In genomic region chr15:66477011-66477410, GRCh38 we compare ENCODE assay signal across 19 cellular contexts. TPM values are rescaled to one million over a fixed set of nuclear protein-coding genes. Genes with fewer than 3 reads are reported as not detected.
A peak's percentile ranks its signal among the peaks of the same experiment; 100 is the strongest.
DNase-seq lines count a peak whose midpoint lies in the region; ATAC-seq and TF ChIP-seq lines count a peak whose summit lies in the region.
"Had no signal": no experiment of that assay in that cellular context is flagged by ENCODE, and none has a peak within 500 bp of the region (broad histone marks: within the 10 kb centered on the region; RNA-seq: fewer than 3 reads in every experiment).

No MANE protein-coding gene starts in this region.

- H3K79me2 ChIP-seq in H9 (ENCODE audit: insufficient read depth, low read length): no peaks in the 10 kb centered on the region

- no peak overlapping the region for H3K4me3 Mint-ChIP-seq in CD14-positive monocyte
- H3K4me3 Mint-ChIP-seq in H9: no peak overlapping the region
- H3K4me3 Mint-ChIP-seq: activated T-cell treated with anti-CD3 and anti-CD28 coated beads, Interleukin-2, amount 50 U/mL, for 72 hours; dendritic cell treated with granulocyte-macrophage colony-stimulating factor and Interleukin-4, amounts not matched to agents 40 ng/mL and 50 ng/mL, for 4 days had no signal

- H3T11ph ChIP-seq in H9 (ENCODE audit: low read length): no peak overlapping the region

- H2AK5ac ChIP-seq in H9 (ENCODE audit: insufficient read length, low read length): no peak overlapping the region

- no peak overlapping the region for H2BK5ac ChIP-seq in H9 (ENCODE audit: insufficient read length, low read length)

- no peak for ATAC-seq in foreskin keratinocyte
- no peak for ATAC-seq in GM18498 (IDR thresholded peaks at IDR 0.05; ENCODE audit: unreplicated experiment)
- ATAC-seq: activated T-cell treated with anti-CD3 and anti-CD28 coated beads, Interleukin-2, amount 50 U/mL, for 72 hours; left colon had no signal

- no peak overlapping the region for H4K91ac ChIP-seq in H9 (ENCODE audit: insufficient read length, low read depth, low read length)

- no peak overlapping the region for H3K9ac ChIP-seq in H9 (ENCODE audit: extremely low read depth, insufficient read length, low read length)
- H3K9ac ChIP-seq: BLaER1 treated with 17β-estradiol and CSF1 and Interleukin-3, amounts not matched to agents 10 nM and 100 nM; KMS-11 had no signal

- H3K27ac ChIP-seq in H9 (ENCODE audit: insufficient read length, low read depth, low read length) (no peak overlapping the region), foreskin keratinocyte (no peak overlapping the region)
- H3K27ac ChIP-seq: esophagus squamous epithelium, KMS-11, prostate gland, suprapubic skin had no signal

- H3K4ac ChIP-seq in H9 (ENCODE audit: low read depth, low read length): no peak overlapping the region

- H2BK20ac ChIP-seq in H9 (ENCODE audit: low read depth, low read length, poor library complexity, severe bottlenecking): no peak overlapping the region

- H2BK15ac ChIP-seq in H9 (ENCODE audit: low read depth, low read length): no peak overlapping the region

- H3K4me1 Mint-ChIP-seq in CD14-positive monocyte: peaks cover 14% of the 10 kb centered on the region
- H3K4me1 Mint-ChIP-seq in H9: peaks cover 56 to 58% of the 10 kb centered on the region in 2 experiments

- intact Hi-C loops in CD14-positive monocyte (cut with micrococcal nuclease): no loop called here

- H3K23ac ChIP-seq in H9 (ENCODE audit: insufficient read length, low read depth, low read length): no peak overlapping the region

- no peak overlapping the region for H2BK120ac ChIP-seq in H9 (ENCODE audit: low read depth, low read length, poor library complexity, severe bottlenecking)

- no peak overlapping the region for H4K5ac ChIP-seq in H9 (ENCODE audit: insufficient read length, low read depth, low read length)

- H3K4me1 ChIP-seq in H9 (ENCODE audit: insufficient read depth, low read length) (peaks cover 27% of the 10 kb centered on the region), foreskin keratinocyte (peaks cover 27% of the 10 kb centered on the region)
- H3K4me1 ChIP-seq: prostate gland had no signal

- no peaks in the 10 kb centered on the region for H3K79me1 ChIP-seq in H9 (ENCODE audit: insufficient read depth, low read depth, low read length, poor library complexity, severe bottlenecking)

- H4K20me1 ChIP-seq in H9 (ENCODE audit: control insufficient read depth, insufficient read depth, insufficient read length): no peaks in the 10 kb centered on the region

- TF ChIP-seq CTCF in CD14-positive monocyte (IDR thresholded peaks at IDR 0.05) (no peak), H9 (conservative IDR thresholded peaks at IDR 0.05) (no peak), foreskin keratinocyte (conservative IDR thresholded peaks at IDR 0.05) (no peak)

- H3K9me3 Mint-ChIP-seq in CD14-positive monocyte: peaks cover 0 to 4% (median 0%) of the 10 kb centered on the region in 7 donors
- no peaks in the 10 kb centered on the region for H3K9me3 Mint-ChIP-seq in H9
- H3K9me3 Mint-ChIP-seq: activated T-cell treated with anti-CD3 and anti-CD28 coated beads, Interleukin-2, amount 50 U/mL, for 72 hours; dendritic cell treated with granulocyte-macrophage colony-stimulating factor and Interleukin-4, amounts not matched to agents 40 ng/mL and 50 ng/mL, for 4 days had no signal

- H2BK12ac ChIP-seq in H9 (ENCODE audit: insufficient read length, low read depth, low read length): no peak overlapping the region

- DNase-seq in CD14-positive monocyte (ENCODE audit: low spot score) (no peak), H9 (no peak), cerebellar cortex (ENCODE audit: low spot score) (peak; percentile 50), myocyte (ENCODE audit: low read depth) (peak; percentile 22), DMS79 (lab: John Stamatoyannopoulos, UW) (no peak), foreskin keratinocyte (no peak)
- DNase-seq in stimulated activated CD4-positive, alpha-beta T cell treated with anti-CD3 and anti-CD28 coated beads, Interleukin-12 subunit alpha, Interleukin-12 subunit beta, amount 100 ng/mL, for 4 hours: no peak
- DNase-seq: activated T-cell treated with anti-CD3 and anti-CD28 coated beads, Interleukin-2, amount 50 U/mL, for 72 hours; esophagus squamous epithelium; left colon; NCI-H1417; NCI-H226; SHP77 treated with DMSO at 0.1 percent for 48 hours had no signal

- peaks cover 54 to 67% of the 10 kb centered on the region in 2 donors for H3K36me3 Mint-ChIP-seq in CD14-positive monocyte
- H3K36me3 Mint-ChIP-seq in H9 (ENCODE audit: insufficient read depth in 1 of 3, low read depth in 3 of 3): peaks cover 11 to 14% (median 12%) of the 10 kb centered on the region in 3 experiments

- H3K27me3 Mint-ChIP-seq in CD14-positive monocyte (ENCODE audit: low read depth in 3 of 3) (no peaks in the 10 kb centered on the region), H9 (ENCODE audit: low read depth) (no peaks in the 10 kb centered on the region)
- H3K27me3 Mint-ChIP-seq: dendritic cell treated with granulocyte-macrophage colony-stimulating factor and Interleukin-4, amounts not matched to agents 40 ng/mL and 50 ng/mL, for 4 days had no signal

- H3K4me2 ChIP-seq in H9 (ENCODE audit: insufficient read depth, insufficient read length, low read length): no peak overlapping the region
- H3K4me2 ChIP-seq: BLaER1 treated with 17β-estradiol and CSF1 and Interleukin-3, amounts not matched to agents 10 nM and 100 nM; KMS-11 had no signal

- no CpG with 5 or more reads among the region's 2 CpGs for WGBS in H9 (ENCODE audit: extremely low coverage, insufficient read length, low lambda C conversion rate)

- H3K56ac ChIP-seq in H9 (ENCODE audit: insufficient read length, low read depth, low read length): no peak overlapping the region

- H3K23me2 ChIP-seq in H9 (ENCODE audit: insufficient read length, low read depth, low read length, poor library complexity, severe bottlenecking): no peaks in the 10 kb centered on the region

- no peak overlapping the region for H2AFZ ChIP-seq in H9 (ENCODE audit: low read length)

- H3K27ac Mint-ChIP-seq in CD14-positive monocyte (peak overlapping the region in 4 of 7 donors; percentile 16 to 83 (median 37)), H9 (peak overlapping the region in 2 of 3 experiments; percentile 71 to 72; a peak in 3 of 7 replicates)
- H3K27ac Mint-ChIP-seq: dendritic cell treated with granulocyte-macrophage colony-stimulating factor and Interleukin-4, amounts not matched to agents 40 ng/mL and 50 ng/mL, for 4 days had no signal

- H4K8ac ChIP-seq in H9 (replicated peaks; ENCODE audit: insufficient read length, low read depth, low read length): no peak overlapping the region

- H3K9me3 ChIP-seq in H9 (ENCODE audit: control insufficient read depth, low read depth, low read length): no peaks in the 10 kb centered on the region
- H3K9me3 ChIP-seq: esophagus squamous epithelium, prostate gland, suprapubic skin had no signal

- no peak overlapping the region; the same call in 1 of the 2 replicates for H3K14ac ChIP-seq in H9 (ENCODE audit: insufficient read depth, low read length)

- no peak overlapping the region for H3K18ac ChIP-seq in H9 (ENCODE audit: insufficient read length, low read depth, low read length)

- H3K27me3 ChIP-seq in H9 (ENCODE audit: insufficient read depth, low read length): no peaks in the 10 kb centered on the region
- H3K27me3 ChIP-seq in foreskin keratinocyte: no peaks in the 10 kb centered on the region
- H3K27me3 ChIP-seq: BLaER1 treated with 17β-estradiol and CSF1 and Interleukin-3, amounts not matched to agents 10 nM and 100 nM; esophagus squamous epithelium; suprapubic skin had no signal

RNA-seq across cellular contexts. Expression of gene SNAPC5, which starts 20.6 kb away (rescaled TPM):
- polyA plus RNA-seq in CD14-positive monocyte: 10 to 100 TPM; 30.2 to 32.5 TPM
- total RNA-seq in H9 (2021): 28.9 and 30.7 TPM in 2 replicates
- total RNA-seq in myocyte: 31.9 and 38.6 TPM in 2 replicates
- 35.2 TPM for polyA plus RNA-seq in myocyte (2012)
- total RNA-seq in foreskin keratinocyte: 14.2 and 18.0 TPM in 2 replicates
- polyA plus RNA-seq in foreskin keratinocyte: 16.2 and 17.9 TPM in 2 replicates

RNA-seq across cellular contexts. Expression of gene RPL4, which starts 27.6 kb away (rescaled TPM):
- polyA plus RNA-seq in CD14-positive monocyte (100 to 1,000 TPM; 533 to 536 TPM), foreskin keratinocyte (2,590 and 2,857 TPM in 2 replicates)
- total RNA-seq in H9 (2021) (3,988 and 4,137 TPM in 2 replicates), myocyte (3,422 and 5,715 TPM in 2 replicates), foreskin keratinocyte (3,686 and 3,829 TPM in 2 replicates)
- 2,454 TPM for polyA plus RNA-seq in myocyte (2012)

RNA-seq across cellular contexts. Expression of gene ZWILCH, which starts 28.1 kb away (rescaled TPM):
- 1 to 10 TPM; 2.4 to 3.1 TPM for polyA plus RNA-seq in CD14-positive monocyte
- 47.2 and 48.0 TPM in 2 replicates for total RNA-seq in H9 (2021)
- total RNA-seq in myocyte: 8.7 and 10.6 TPM in 2 replicates
- 4.6 TPM for polyA plus RNA-seq in myocyte (2012)
- 34.3 and 36.7 TPM in 2 replicates for total RNA-seq in foreskin keratinocyte
- 14.5 and 20.0 TPM in 2 replicates for polyA plus RNA-seq in foreskin keratinocyte

Comparison
In these comparisons a context has a peak if more than half of its experiments do, and no peak if none do; other contexts are left out.
1. DNase-seq: peak in cerebellar cortex (single experiment) and myocyte (single experiment); none in CD14-positive monocyte (single experiment), H9 (single experiment), DMS79 (single experiment), stimulated activated CD4-positive, alpha-beta T cell treated with anti-CD3 and anti-CD28 coated beads, Interleukin-12 subunit alpha, Interleukin-12 subunit beta, amount 100 ng/mL, for 4 hours (single experiment) and foreskin keratinocyte (0 of 2).